In genomic region chr22:30265851-30266444, GRCh38 we compare ENCODE assay signal across 8 cellular contexts. TPM values are rescaled to one million over a fixed set of nuclear protein-coding genes. Genes with fewer than 3 reads are reported as not detected.
DNase-seq lines count a peak whose midpoint lies in the region; ATAC-seq and TF ChIP-seq lines count a peak whose summit lies in the region.

No MANE protein-coding gene starts in this region.

- H3K27me3 Mint-ChIP-seq in naive thymus-derived CD4-positive, alpha-beta T cell: no peaks in the 10 kb centered on the region

- DNase-seq in GM13977 (ENCODE audit: low spot score) (peak; percentile 91), SKM-1 treated with dmso at 0.1 percent for 144 hours (lab: John Stamatoyannopoulos, UW; ENCODE audit: unreplicated experiment) (peak; percentile 88), HEK293T (ENCODE audit: extremely low spot score) (no peak), NCI-H2029 treated with DMSO at 0.1 percent for 48 hours (lab: John Stamatoyannopoulos, UW) (no peak)
- peak; percentile 90 for DNase-seq in activated naive CD4-positive, alpha-beta T cell treated with anti-CD3 and anti-CD28 coated beads, Interleukin-2, amount 50 U/mL, for 16 hours
- DNase-seq in naive thymus-derived CD4-positive, alpha-beta T cell: peak; percentile 72 to 88 (median 82)

- peak overlapping the region; percentile 99 for H3K4me3 ChIP-seq in naive thymus-derived CD4-positive, alpha-beta T cell (ENCODE audit: low read length)
- peak overlapping the region; percentile 58 for H3K4me3 ChIP-seq in thymus (ENCODE audit: low read length)

- peak overlapping the region; percentile 88 to 98 (median 96) for H3K4me3 Mint-ChIP-seq in naive thymus-derived CD4-positive, alpha-beta T cell

- in situ Hi-C loops in GM13977 (cut with MboI; ENCODE audit: low pct_unique_long_range_greater_than_20kb, low sequenced_read_pairs, unreplicated experiment): loop anchor here (10.0 kb wide), 1 partner anchor 161 kb away; no protein-coding TSS in a partner anchor

- no peak for TF ChIP-seq CTCF in GM13977 (IDR thresholded peaks at IDR 0.05; ENCODE audit: extremely low read depth, insufficient read depth, missing control alignments)

- H3K9me3 ChIP-seq in naive thymus-derived CD4-positive, alpha-beta T cell (ENCODE audit: control insufficient read depth in 2 of 3, low read length in 3 of 3): no peaks in the 10 kb centered on the region
- no peaks in the 10 kb centered on the region for H3K9me3 ChIP-seq in thymus (ENCODE audit: control insufficient read depth)

- peak overlapping the region; percentile 93 to 100 (median 99) for H3K27ac Mint-ChIP-seq in naive thymus-derived CD4-positive, alpha-beta T cell

- WGBS in thymus: 3% methylated on average over 24 of the region's 24 CpGs

- peaks cover 27 to 64% (median 48%) of the 10 kb centered on the region in 7 donors for H3K4me1 Mint-ChIP-seq in naive thymus-derived CD4-positive, alpha-beta T cell

- peaks cover 28 to 38% of the 10 kb centered on the region in 2 donors for H3K4me1 ChIP-seq in naive thymus-derived CD4-positive, alpha-beta T cell (ENCODE audit: control insufficient read depth in 2 of 2, insufficient read depth in 2 of 2, low read length in 2 of 2)
- H3K4me1 ChIP-seq in thymus (ENCODE audit: control insufficient read depth, insufficient read depth, low read length): peaks cover 21% of the 10 kb centered on the region

- POLR2A ChIA-PET in naive thymus-derived CD4-positive, alpha-beta T cell (lab: Charles Lee): interaction anchor here (2.6 to 3.0 kb wide), 2 partner anchors 13 to 22 kb away, joined by 11 to 18 read pairs; partner anchors contain the start of gene CASTOR1
- POLR2A ChIA-PET in HEK293T (lab: Yijun Ruan, JAX): no interaction called here

- no peaks in the 10 kb centered on the region for H3K9me3 Mint-ChIP-seq in naive thymus-derived CD4-positive, alpha-beta T cell

- H3K27ac ChIP-seq in naive thymus-derived CD4-positive, alpha-beta T cell (ENCODE audit: low read depth, low read length): peak overlapping the region; percentile 94
- peak overlapping the region; percentile 89 for H3K27ac ChIP-seq in thymus (ENCODE audit: low read depth)

- intact Hi-C loops in naive thymus-derived CD4-positive, alpha-beta T cell (cut with micrococcal nuclease): loop anchor here (1.0 to 5.0 kb wide), 10 partner anchors 40 to 664 kb away; partner anchors contain the start of genes SF3A1 (in 2 of the 2), NF2 (in 1 of the 2), PES1 (in 1 of the 2) and RNF215 (in 1 of the 2)

- ATAC-seq in HG02763 (IDR thresholded peaks at IDR 0.05; ENCODE audit: unreplicated experiment): peak; percentile 71
- ATAC-seq in naive thymus-derived CD4-positive, alpha-beta T cell: peak; percentile 73

- H3K36me3 ChIP-seq in naive thymus-derived CD4-positive, alpha-beta T cell (ENCODE audit: control insufficient read depth in 2 of 3, insufficient read depth in 3 of 3, low read length in 3 of 3): peaks cover 0 to 8% (median 0%) of the 10 kb centered on the region in 3 experiments
- H3K36me3 ChIP-seq in thymus (ENCODE audit: control insufficient read depth, insufficient read depth): no peaks in the 10 kb centered on the region

- no peaks in the 10 kb centered on the region for H3K27me3 ChIP-seq in naive thymus-derived CD4-positive, alpha-beta T cell (ENCODE audit: control insufficient read depth in 2 of 2, insufficient read depth in 2 of 2, low read length in 2 of 2)
- H3K27me3 ChIP-seq in thymus (ENCODE audit: control insufficient read depth, insufficient read depth): no peaks in the 10 kb centered on the region

- CTCF ChIA-PET in naive thymus-derived CD4-positive, alpha-beta T cell (lab: Charles Lee): interaction anchor here (0.8 to 5.5 kb wide), 4 partner anchors 13 to 158 kb away, joined by 3 to 85 read pairs (median 4); partner anchors contain the start of gene CASTOR1
- CTCF ChIA-PET in HEK293T (lab: Yijun Ruan, JAX): interaction anchor here (1.8 kb wide), 1 partner anchor 10 kb away, joined by 6 read pairs; no protein-coding TSS in a partner anchor

- peaks cover 0 to 59% (median 0%) of the 10 kb centered on the region in 5 donors for H3K36me3 Mint-ChIP-seq in naive thymus-derived CD4-positive, alpha-beta T cell

TF ChIP-seq in HEK293T, 16 proteins besides CTCF, POLR2A, EP300 and RAD21:
- TF ChIP-seq PKNOX1 (IDR thresholded peaks at IDR 0.05) (no peak), BHLHE40 (IDR thresholded peaks at IDR 0.05; ENCODE audit: borderline replicate concordance) (no peak), HDGF (IDR thresholded peaks at IDR 0.05; ENCODE audit: borderline replicate concordance) (no peak), ELF4 (IDR thresholded peaks at IDR 0.05) (no peak), SUZ12 (IDR thresholded peaks at IDR 0.05) (no peak), TARDBP (IDR thresholded peaks at IDR 0.05) (no peak), CTBP1 (IDR thresholded peaks at IDR 0.05; ENCODE audit: borderline replicate concordance) (no peak), ARNT (IDR thresholded peaks at IDR 0.05) (no peak), NFRKB (IDR thresholded peaks at IDR 0.05) (no peak), ZNF384 (IDR thresholded peaks at IDR 0.05) (no peak), L3MBTL2 (conservative IDR thresholded peaks at IDR 0.05) (no peak), SP1 (IDR thresholded peaks at IDR 0.05) (no peak), FOXA1 (IDR thresholded peaks at IDR 0.05) (no peak)

RNA-seq across cellular contexts. Expression of gene OSM, which starts 0.7 kb away (rescaled TPM):
- total RNA-seq in naive thymus-derived CD4-positive, alpha-beta T cell: 100 to 1,000 TPM in 1 of 5 experiments, 10 to 100 TPM in 2, 1 to 10 TPM in 1, under 1 TPM in 1; 0.49 to 158 (median 46.0) TPM
- 1 to 10 TPM; 2.0 to 6.3 TPM for polyA plus RNA-seq in naive thymus-derived CD4-positive, alpha-beta T cell
- 6.0 TPM for polyA plus RNA-seq in thymus

RNA-seq across cellular contexts. Expression of gene LIF, which starts 19.4 kb away (rescaled TPM):
- 100 to 1,000 TPM in 1 of 5 experiments, under 1 TPM in 2, not detected in 2; 0.64 to 260 (median 0.98) TPM for total RNA-seq in naive thymus-derived CD4-positive, alpha-beta T cell
- polyA plus RNA-seq in naive thymus-derived CD4-positive, alpha-beta T cell: not detected
- 0.21 TPM for polyA plus RNA-seq in thymus

RNA-seq across cellular contexts. Expression of gene CASTOR1, which starts 23.4 kb away (rescaled TPM):
- 10 to 100 TPM; 12.4 to 21.3 (median 17.9) TPM for total RNA-seq in naive thymus-derived CD4-positive, alpha-beta T cell
- 10 to 100 TPM; 19.0 to 43.0 TPM for polyA plus RNA-seq in naive thymus-derived CD4-positive, alpha-beta T cell
- 19.6 TPM for polyA plus RNA-seq in thymus

Comparison
In these comparisons a context has a peak if more than half of its experiments do, and no peak if none do; other contexts are left out.
1. DNase-seq: peak in GM13977 (single experiment), SKM-1 treated with dmso at 0.1 percent for 144 hours (single experiment), activated naive CD4-positive, alpha-beta T cell treated with anti-CD3 and anti-CD28 coated beads, Interleukin-2, amount 50 U/mL, for 16 hours (single experiment) and naive thymus-derived CD4-positive, alpha-beta T cell (9 of 9); none in HEK293T (single experiment) and NCI-H2029 treated with DMSO at 0.1 percent for 48 hours (single experiment).